ENCODE assay signal across 36 cellular contexts in the genomic region with DNA sequence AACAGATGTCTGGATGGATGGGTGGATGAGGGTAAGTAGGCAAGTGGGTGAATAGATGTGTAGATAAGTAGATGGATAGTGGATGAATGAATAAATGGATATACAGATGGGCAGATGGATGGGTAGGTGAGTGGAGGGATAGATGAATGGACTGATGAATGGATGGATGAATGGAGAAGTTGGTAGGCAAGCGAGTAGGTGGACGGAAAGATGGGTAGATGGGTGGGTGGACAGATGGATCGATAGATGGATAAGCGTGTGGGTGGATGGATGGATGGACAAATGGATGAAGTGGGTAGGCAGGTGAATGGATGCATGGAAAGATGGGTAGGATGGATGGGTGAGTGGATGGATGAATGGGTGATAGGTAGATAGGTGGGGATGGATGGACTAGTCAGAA.
"Had no signal": no experiment of that assay in that cellular context is flagged by ENCODE, and none has a peak within 500 bp of the region (broad histone marks: within the 10 kb centered on the region; RNA-seq: fewer than 3 reads in every experiment).

No MANE protein-coding gene starts in this region.

- ATAC-seq: activated CD8-positive, alpha-beta T cell treated with anti-CD3 and anti-CD28 coated beads for 36 hours; activated naive CD4-positive, alpha-beta T cell treated with anti-CD3 and anti-CD28 coated beads, Interleukin-2, amount 50 U/mL, for 72 hours; activated T-cell treated with anti-CD3 and anti-CD28 coated beads, Interleukin-2, amount 50 U/mL, for 4 hours; activated T-cell treated with anti-CD3 and anti-CD28 coated beads, Interleukin-2, amount 50 U/mL, for 72 hours; activated T-helper 17 cell treated with anti-CD3 and anti-CD28 coated beads, Interleukin-2, amount 50 U/mL, for 72 hours; body of pancreas had no signal

- H3K36me3 Mint-ChIP-seq: activated CD4-positive, alpha-beta memory T cell treated with anti-CD3 and anti-CD28 coated beads for 36 hours; activated naive CD4-positive, alpha-beta T cell treated with anti-CD3 and anti-CD28 coated beads, Interleukin-2, amount 50 U/mL, for 72 hours; activated naive CD8-positive, alpha-beta T cell treated with anti-CD3 and anti-CD28 coated beads for 36 hours had no signal

- H3K27ac Mint-ChIP-seq: activated B cell treated with CpG ODN at 0.5 μM for 24 hours; activated CD4-positive, alpha-beta memory T cell treated with anti-CD3 and anti-CD28 coated beads for 36 hours; activated CD4-positive, alpha-beta T cell treated with anti-CD3 and anti-CD28 coated beads, Interleukin-2, amount 10 ng/mL, durations not matched to agents 24 days and 14 days; activated CD8-positive, alpha-beta T cell treated with anti-CD3 and anti-CD28 coated beads for 36 hours; activated naive CD4-positive, alpha-beta T cell treated with anti-CD3 and anti-CD28 coated beads for 36 hours; activated naive CD4-positive, alpha-beta T cell treated with anti-CD3 and anti-CD28 coated beads, Interleukin-2, amount 50 U/mL, for 72 hours; activated naive CD8-positive, alpha-beta T cell treated with anti-CD3 and anti-CD28 coated beads for 36 hours; activated T-cell treated with anti-CD3 and anti-CD28 coated beads, Interleukin-2, amount 50 U/mL, for 72 hours; activated T-helper 1 cell treated with anti-CD3 and anti-CD28 coated beads, Interleukin-12 subunit alpha, Interleukin-12 subunit beta, Interleukin-2, Interleukin-4 antibody, amounts not matched to agents 30 ng/mL and 10 ng/mL and 1 ng/mL, durations not matched to agents 14 hours and 24 hours and 36 hours; activated T-helper 17 cell treated with anti-CD3 and anti-CD28 coated beads, Interleukin-2, amount 50 U/mL, for 72 hours; T-helper 1 cell treated with Interleukin-12 subunit alpha and Interleukin-12 subunit beta and Interleukin-4 antibody, amounts not matched to agents 30 μg/mL and 1 μg/mL, for 36 hours; T-helper 2 cell treated with Interferon-gamma antibody and Interleukin-4, amounts not matched to agents 5 μg/mL and 100 μg/mL, for 36 hours had no signal

- DNase-seq: activated B cell treated with CpG ODN at 0.5 μM for 24 hours; activated CD4-positive, alpha-beta memory T cell treated with anti-CD3 and anti-CD28 coated beads for 36 hours; activated CD4-positive, alpha-beta T cell treated with anti-CD3 and anti-CD28 coated beads for 4 hours; activated CD4-positive, alpha-beta T cell treated with anti-CD3 and anti-CD28 coated beads, Interleukin-2, amount 10 ng/mL, durations not matched to agents 24 days and 14 days; activated CD4-positive, alpha-beta T cell treated with anti-CD3 and anti-CD28 coated beads, Interleukin-2, amount 50 U/mL, for 1 hour; activated CD4-positive, alpha-beta T cell treated with anti-CD3 and anti-CD28 coated beads, Interleukin-2, amount 50 U/mL, for 4 hours; activated CD4-positive, CD25-positive, alpha-beta regulatory T cell treated with anti-CD3 and anti-CD28 coated beads, Interleukin-2, amount 50 U/mL, for 72 hours; activated CD8-positive, alpha-beta memory T cell treated with anti-CD3 and anti-CD28 coated beads, Interleukin-2, amount 50 U/mL, for 4 hours; activated CD8-positive, alpha-beta T cell treated with anti-CD3 and anti-CD28 coated beads for 36 hours; activated effector memory CD4-positive, alpha-beta T cell treated with anti-CD3 and anti-CD28 coated beads, Interleukin-2, amount 50 U/mL, for 16 hours; activated gamma-delta T cell treated with Interleukin-2 at 50 U/mL for 16 hours; activated naive CD4-positive, alpha-beta T cell; activated naive CD4-positive, alpha-beta T cell treated with anti-CD3 and anti-CD28 coated beads for 36 hours; activated naive CD4-positive, alpha-beta T cell treated with anti-CD3 and anti-CD28 coated beads, Interleukin-2, amount 50 U/mL, for 16 hours; activated naive CD8-positive, alpha-beta T cell treated with anti-CD3 and anti-CD28 coated beads for 36 hours; activated T-cell treated with anti-CD3 and anti-CD28 coated beads for 4 hours; activated T-cell treated with anti-CD3 and anti-CD28 coated beads, Interleukin-2, amount 50 U/mL, for 1 hour; activated T-cell treated with anti-CD3 and anti-CD28 coated beads, Interleukin-2, amount 50 U/mL, for 4 hours; activated T-cell treated with anti-CD3 and anti-CD28 coated beads, Interleukin-2, amount 50 U/mL, for 72 hours; adrenal gland; amniotic stem cell; aorta; body of pancreas; brain microvascular endothelial cell; cerebellar nuclear complex; T-helper 1 cell; T-helper 2 cell; T-helper 9 cell had no signal

- H3K4me3 Mint-ChIP-seq: activated B cell treated with CpG ODN at 0.5 μM for 24 hours; activated CD4-positive, alpha-beta memory T cell treated with anti-CD3 and anti-CD28 coated beads for 36 hours; activated CD4-positive, alpha-beta T cell treated with anti-CD3 and anti-CD28 coated beads, Interleukin-2, amount 10 ng/mL, durations not matched to agents 24 days and 14 days; activated CD8-positive, alpha-beta T cell treated with anti-CD3 and anti-CD28 coated beads for 36 hours; activated naive CD4-positive, alpha-beta T cell treated with anti-CD3 and anti-CD28 coated beads for 36 hours; activated naive CD8-positive, alpha-beta T cell treated with anti-CD3 and anti-CD28 coated beads for 36 hours; activated T-cell treated with anti-CD3 and anti-CD28 coated beads, Interleukin-2, amount 50 U/mL, for 4 hours; activated T-cell treated with anti-CD3 and anti-CD28 coated beads, Interleukin-2, amount 50 U/mL, for 72 hours; activated T-helper 1 cell treated with anti-CD3 and anti-CD28 coated beads, Interleukin-12 subunit alpha, Interleukin-12 subunit beta, Interleukin-2, Interleukin-4 antibody, amounts not matched to agents 30 ng/mL and 10 ng/mL and 1 ng/mL, durations not matched to agents 14 hours and 24 hours and 36 hours; activated T-helper 17 cell treated with anti-CD3 and anti-CD28 coated beads, Interleukin-2, amount 50 U/mL, for 72 hours; central memory CD8-positive, alpha-beta T cell; T-helper 1 cell treated with Interleukin-12 subunit alpha and Interleukin-12 subunit beta and Interleukin-4 antibody, amounts not matched to agents 30 μg/mL and 1 μg/mL, for 36 hours; T-helper 2 cell treated with Interferon-gamma antibody and Interleukin-4, amounts not matched to agents 5 μg/mL and 100 μg/mL, for 36 hours had no signal

- H3K27me3 Mint-ChIP-seq: activated CD4-positive, alpha-beta T cell treated with anti-CD3 and anti-CD28 coated beads, Interleukin-2, amount 10 ng/mL, durations not matched to agents 24 days and 14 days had no signal

- H3K9me3 Mint-ChIP-seq: activated B cell treated with CpG ODN at 0.5 μM for 24 hours; activated CD4-positive, alpha-beta memory T cell treated with anti-CD3 and anti-CD28 coated beads for 36 hours; activated CD8-positive, alpha-beta T cell treated with anti-CD3 and anti-CD28 coated beads for 36 hours; activated naive CD4-positive, alpha-beta T cell treated with anti-CD3 and anti-CD28 coated beads for 36 hours; activated T-cell treated with anti-CD3 and anti-CD28 coated beads, Interleukin-2, amount 50 U/mL, for 4 hours; activated T-helper 1 cell treated with anti-CD3 and anti-CD28 coated beads, Interleukin-12 subunit alpha, Interleukin-12 subunit beta, Interleukin-2, Interleukin-4 antibody, amounts not matched to agents 30 ng/mL and 10 ng/mL and 1 ng/mL, durations not matched to agents 14 hours and 24 hours and 36 hours; T-helper 1 cell treated with Interleukin-12 subunit alpha and Interleukin-12 subunit beta and Interleukin-4 antibody, amounts not matched to agents 30 μg/mL and 1 μg/mL, for 36 hours; T-helper 2 cell treated with Interferon-gamma antibody and Interleukin-4, amounts not matched to agents 5 μg/mL and 100 μg/mL, for 36 hours had no signal

- H3K4me1 Mint-ChIP-seq: activated B cell treated with CpG ODN at 0.5 μM for 24 hours; activated CD4-positive, alpha-beta T cell treated with anti-CD3 and anti-CD28 coated beads, Interleukin-2, amount 10 ng/mL, durations not matched to agents 24 days and 14 days; activated naive CD8-positive, alpha-beta T cell treated with anti-CD3 and anti-CD28 coated beads for 36 hours; activated T-helper 17 cell treated with anti-CD3 and anti-CD28 coated beads, Interleukin-2, amount 50 U/mL, for 72 hours; central memory CD8-positive, alpha-beta T cell had no signal

- FAIRE-seq: astrocyte, TTC549 had no signal
